In genomic region chrX:129462707-129463106, GRCh38 we compare ENCODE assay signal across 17 cellular contexts.
DNase-seq lines count a peak whose midpoint lies in the region; ATAC-seq and TF ChIP-seq lines count a peak whose summit lies in the region.
"Had no signal": no experiment of that assay in that cellular context is flagged by ENCODE, and none has a peak within 500 bp of the region (broad histone marks: within the 10 kb centered on the region; RNA-seq: fewer than 3 reads in every experiment).

No MANE protein-coding gene starts in this region.

- no peaks in the 10 kb centered on the region for H3K27me3 Mint-ChIP-seq in brain
- H3K27me3 Mint-ChIP-seq in nephron (ENCODE audit: low read depth) = no peaks in the 10 kb centered on the region
- no peaks in the 10 kb centered on the region for H3K27me3 Mint-ChIP-seq in activated CD4-positive, alpha-beta T cell treated with anti-CD3 and anti-CD28 coated beads for 36 hours
- H3K27me3 Mint-ChIP-seq: activated B cell treated with CpG ODN at 0.5 μM for 24 hours; CD4-positive, CD25-positive, alpha-beta regulatory T cell; stimulated activated naive CD8-positive, alpha-beta T cell treated with anti-CD3 and anti-CD28 coated beads, Interleukin-15, amount 100 ng/mL, for 72 hours had no signal

- no peaks in the 10 kb centered on the region for H3K4me1 ChIP-seq in DND-41 (ENCODE audit: insufficient read depth, low read length)

- POLR2A ChIA-PET in activated CD4-positive, alpha-beta T cell treated with anti-CD3 and anti-CD28 coated beads for 36 hours (lab: Charles Lee) = no interaction called here

- DNase-seq in DND-41 (no peak), Kasumi-1 (lab: John Stamatoyannopoulos, UW) (peak; percentile 41 to 66), GM19240 (ENCODE audit: insufficient read length, low spot score) (no peak), substantia nigra (lab: John Stamatoyannopoulos, UW) (no peak)
- no peak for DNase-seq in stimulated activated CD4-positive, alpha-beta T cell treated with anti-CD3 and anti-CD28 coated beads, Interleukin-4, amount 100 ng/mL, for 1 hour
- no peak for DNase-seq in activated CD4-positive, alpha-beta T cell treated with anti-CD3 and anti-CD28 coated beads for 36 hours
- DNase-seq: activated B cell treated with CpG ODN at 0.5 μM for 24 hours; activated naive CD4-positive, alpha-beta T cell treated with anti-CD3 and anti-CD28 coated beads for 36 hours; CD4-positive, CD25-positive, alpha-beta regulatory T cell; GOT3; natural killer cell; NCI-H2029 treated with DMSO at 0.1 percent for 48 hours; NK-92 treated with Interleukin-12 subunit alpha and Interleukin-12 subunit beta, amount 100 ng/mL, for 24 hours; stimulated activated naive CD8-positive, alpha-beta T cell treated with anti-CD3 and anti-CD28 coated beads, Interleukin-15, amount 100 ng/mL, for 72 hours had no signal

- no peak overlapping the region for H3K9ac ChIP-seq in DND-41 (ENCODE audit: low read depth, low read length)

- no peak overlapping the region for H3K27ac Mint-ChIP-seq in brain
- H3K27ac Mint-ChIP-seq in nephron = no peak overlapping the region
- no peak overlapping the region for H3K27ac Mint-ChIP-seq in activated CD4-positive, alpha-beta T cell treated with anti-CD3 and anti-CD28 coated beads for 36 hours
- H3K27ac Mint-ChIP-seq: activated B cell treated with CpG ODN at 0.5 μM for 24 hours; activated naive CD4-positive, alpha-beta T cell treated with anti-CD3 and anti-CD28 coated beads for 36 hours; CD4-positive, CD25-positive, alpha-beta regulatory T cell; natural killer cell; stimulated activated naive CD8-positive, alpha-beta T cell treated with anti-CD3 and anti-CD28 coated beads, Interleukin-15, amount 100 ng/mL, for 72 hours had no signal

- intact Hi-C loops in activated CD4-positive, alpha-beta T cell treated with anti-CD3 and anti-CD28 coated beads for 36 hours (cut with DNase I, micrococcal nuclease) = loop anchor here in 1 of 2 experiments (2.0 kb wide), 1 partner anchor 144 kb away; no protein-coding TSS in a partner anchor

- no peak overlapping the region for H2AFZ ChIP-seq in DND-41 (ENCODE audit: low read depth, low read length)

- TF ChIP-seq CTCF in DND-41 (IDR thresholded peaks at IDR 0.05; ENCODE audit: borderline replicate concordance, extremely low read depth, low read length, poor library complexity, severe bottlenecking) (peak; percentile 23), brain (conservative IDR thresholded peaks at IDR 0.05) (peak; percentile 27 to 64), nephron (IDR thresholded peaks at IDR 0.05; ENCODE audit: unreplicated experiment in 3 of 3) (peak; percentile 18 to 49 (median 20))

- peaks cover 5% of the 10 kb centered on the region for H3K4me1 Mint-ChIP-seq in brain
- H3K4me1 Mint-ChIP-seq in nephron = no peaks in the 10 kb centered on the region
- no peaks in the 10 kb centered on the region for H3K4me1 Mint-ChIP-seq in activated CD4-positive, alpha-beta T cell treated with anti-CD3 and anti-CD28 coated beads for 36 hours
- H3K4me1 Mint-ChIP-seq: activated B cell treated with CpG ODN at 0.5 μM for 24 hours; CD4-positive, CD25-positive, alpha-beta regulatory T cell; natural killer cell; stimulated activated naive CD8-positive, alpha-beta T cell treated with anti-CD3 and anti-CD28 coated beads, Interleukin-15, amount 100 ng/mL, for 72 hours had no signal

- no peaks in the 10 kb centered on the region for H4K20me1 ChIP-seq in DND-41 (ENCODE audit: insufficient read depth, low read length)

- H3K4me2 ChIP-seq in DND-41 (ENCODE audit: insufficient read depth, low read length) = no peak overlapping the region

- H3K36me3 ChIP-seq in DND-41 (ENCODE audit: insufficient read depth, low read length) = no peaks in the 10 kb centered on the region

- H3K9me3 ChIP-seq in DND-41 (ENCODE audit: insufficient read depth, low read length, severe bottlenecking) = no peaks in the 10 kb centered on the region

- H3K79me2 ChIP-seq in DND-41 (ENCODE audit: insufficient read depth, low read length) = no peaks in the 10 kb centered on the region

- no peak overlapping the region for H3K4me3 ChIP-seq in DND-41 (ENCODE audit: low read depth in 1 of 2, low read length in 2 of 2)
- H3K4me3 ChIP-seq: K562 had no signal

- peaks cover 27% of the 10 kb centered on the region for H3K36me3 Mint-ChIP-seq in brain
- H3K36me3 Mint-ChIP-seq in nephron (ENCODE audit: low read depth) = peaks cover 79% of the 10 kb centered on the region
- H3K36me3 Mint-ChIP-seq in activated CD4-positive, alpha-beta T cell treated with anti-CD3 and anti-CD28 coated beads for 36 hours (ENCODE audit: low read depth) = no peaks in the 10 kb centered on the region
- H3K36me3 Mint-ChIP-seq: CD4-positive, CD25-positive, alpha-beta regulatory T cell; natural killer cell had no signal

- H3K9me3 Mint-ChIP-seq in brain = no peaks in the 10 kb centered on the region
- no peaks in the 10 kb centered on the region for H3K9me3 Mint-ChIP-seq in nephron
- no peaks in the 10 kb centered on the region for H3K9me3 Mint-ChIP-seq in activated CD4-positive, alpha-beta T cell treated with anti-CD3 and anti-CD28 coated beads for 36 hours (ENCODE audit: low read depth)
- H3K9me3 Mint-ChIP-seq: activated B cell treated with CpG ODN at 0.5 μM for 24 hours; activated naive CD4-positive, alpha-beta T cell treated with anti-CD3 and anti-CD28 coated beads for 36 hours; CD4-positive, CD25-positive, alpha-beta regulatory T cell; natural killer cell; stimulated activated naive CD8-positive, alpha-beta T cell treated with anti-CD3 and anti-CD28 coated beads, Interleukin-15, amount 100 ng/mL, for 72 hours had no signal

- H3K4me3 Mint-ChIP-seq in brain (no peak overlapping the region), nephron (no peak overlapping the region)
- no peak overlapping the region for H3K4me3 Mint-ChIP-seq in activated CD4-positive, alpha-beta T cell treated with anti-CD3 and anti-CD28 coated beads for 36 hours
- H3K4me3 Mint-ChIP-seq: activated B cell treated with CpG ODN at 0.5 μM for 24 hours; activated naive CD4-positive, alpha-beta T cell treated with anti-CD3 and anti-CD28 coated beads for 36 hours; CD4-positive, CD25-positive, alpha-beta regulatory T cell; natural killer cell; stimulated activated naive CD8-positive, alpha-beta T cell treated with anti-CD3 and anti-CD28 coated beads, Interleukin-15, amount 100 ng/mL, for 72 hours had no signal

- ATAC-seq in DND-41 (ENCODE audit: insufficient read depth, low read depth) = no peak
- no peak for ATAC-seq in activated CD4-positive, alpha-beta T cell treated with anti-CD3 and anti-CD28 coated beads for 36 hours
- ATAC-seq: K562; natural killer cell; stimulated activated naive CD8-positive, alpha-beta T cell treated with anti-CD3 and anti-CD28 coated beads, Interleukin-15, amount 100 ng/mL, for 72 hours had no signal

- CTCF ChIA-PET in activated CD4-positive, alpha-beta T cell treated with anti-CD3 and anti-CD28 coated beads for 36 hours (lab: Charles Lee) = no interaction called here

- H3K27me3 ChIP-seq in DND-41 (ENCODE audit: insufficient read depth, low read length, poor library complexity) = no peaks in the 10 kb centered on the region

- H3K27ac ChIP-seq in DND-41 (ENCODE audit: low read length) (no peak overlapping the region), substantia nigra (ENCODE audit: low read depth, low read length, poor library complexity, severe bottlenecking) (no peak overlapping the region)

Comparison
In these comparisons a context has a peak if more than half of its experiments do, and no peak if none do; other contexts are left out.
1. DNase-seq: peak in Kasumi-1 (2 of 2); none in DND-41 (single experiment), GM19240 (single experiment), stimulated activated CD4-positive, alpha-beta T cell treated with anti-CD3 and anti-CD28 coated beads, Interleukin-4, amount 100 ng/mL, for 1 hour (single experiment), activated CD4-positive, alpha-beta T cell treated with anti-CD3 and anti-CD28 coated beads for 36 hours (single experiment) and substantia nigra (0 of 49).
2. Peak in every context shown above with its lines, with median percentiles within 50 percentile points of each other: CTCF ChIP-seq.